ENCODE assay signal across 8 cellular contexts in the genomic region with DNA sequence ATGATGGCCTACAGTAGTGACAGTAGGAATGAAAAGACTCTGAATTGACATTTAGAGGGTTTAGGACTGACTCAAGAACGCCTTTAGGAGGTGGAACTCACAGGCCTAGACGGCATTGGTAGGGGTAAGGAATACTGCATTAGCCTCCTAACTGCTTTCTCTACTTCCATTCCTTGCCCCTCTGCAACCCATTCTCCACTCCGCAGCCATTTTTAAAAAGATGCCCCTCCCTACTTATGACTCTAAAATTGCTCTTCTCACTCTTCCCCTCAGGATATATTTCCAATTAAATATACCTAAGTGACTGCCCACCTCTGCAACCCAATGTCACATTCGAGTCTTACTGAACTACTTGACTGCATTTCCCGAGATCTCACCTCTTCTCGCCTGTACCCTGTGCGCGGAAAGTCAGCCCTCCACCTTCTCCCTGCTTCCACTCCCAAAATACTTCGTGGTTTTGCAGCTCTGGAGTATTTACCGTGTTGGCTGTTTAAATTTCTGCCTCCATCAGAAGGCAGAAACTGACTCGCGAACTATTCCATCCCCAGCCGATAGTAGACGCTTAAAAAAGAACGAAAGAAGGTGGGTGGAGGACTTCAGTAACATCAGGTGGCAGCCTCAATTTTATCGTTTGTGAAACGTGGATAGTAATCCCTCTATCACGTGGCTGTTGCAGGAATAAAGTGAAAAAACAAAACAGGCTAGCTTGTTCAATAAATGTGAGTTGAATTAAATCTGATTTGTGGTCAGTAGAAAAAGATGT. TPM values are rescaled to one million over a fixed set of nuclear protein-coding genes. Genes with fewer than 3 reads are reported as not detected.
DNase-seq lines count a peak whose midpoint lies in the region; ATAC-seq and TF ChIP-seq lines count a peak whose summit lies in the region.

No MANE protein-coding gene starts in this region.

- H3K9me3 ChIP-seq in ES-I3 (ENCODE audit: control insufficient read depth, insufficient read depth, low read length) = no peaks in the 10 kb centered on the region

- peak overlapping the region; percentile 87 for H3K4me3 ChIP-seq in fibroblast of the aortic adventitia (ENCODE audit: low read depth, low read length)

- no peaks in the 10 kb centered on the region for H3K9me3 Mint-ChIP-seq in activated CD8-positive, alpha-beta T cell treated with anti-CD3 and anti-CD28 coated beads, Interleukin-2, amount 10 ng/mL, durations not matched to agents 7 days and 5 days (ENCODE audit: insufficient read depth)
- no peaks in the 10 kb centered on the region for H3K9me3 Mint-ChIP-seq in osteocyte (ENCODE audit: unreplicated experiment)

- ATAC-seq in activated CD8-positive, alpha-beta T cell treated with anti-CD3 and anti-CD28 coated beads, Interleukin-2, amount 10 ng/mL, durations not matched to agents 7 days and 5 days = no peak
- no peak for ATAC-seq in GM18520 (IDR thresholded peaks at IDR 0.05; ENCODE audit: unreplicated experiment)
- no peak for ATAC-seq in HG03342 (IDR thresholded peaks at IDR 0.05; ENCODE audit: unreplicated experiment)

- POLR2A ChIA-PET in activated CD8-positive, alpha-beta T cell treated with anti-CD3 and anti-CD28 coated beads, Interleukin-2, amount 10 ng/mL, durations not matched to agents 7 days and 5 days (lab: Charles Lee) = interaction anchor here (1.1 to 3.8 kb wide), 5 partner anchors 11 to 23 kb away, joined by 3 to 41 read pairs (median 16); a partner anchor contains a TSS

- H3K4me3 Mint-ChIP-seq in activated CD8-positive, alpha-beta T cell treated with anti-CD3 and anti-CD28 coated beads, Interleukin-2, amount 10 ng/mL, durations not matched to agents 7 days and 5 days = peak overlapping the region; percentile 97
- H3K4me3 Mint-ChIP-seq in osteocyte (ENCODE audit: unreplicated experiment) = peak overlapping the region; percentile 92

- peak; percentile 23 for TF ChIP-seq CTCF in fibroblast of the aortic adventitia (IDR thresholded peaks at IDR 0.05; ENCODE audit: insufficient read depth, low read length)
- no peak for TF ChIP-seq CTCF in osteocyte (IDR thresholded peaks at IDR 0.05)

- no peaks in the 10 kb centered on the region for H3K27me3 Mint-ChIP-seq in activated CD8-positive, alpha-beta T cell treated with anti-CD3 and anti-CD28 coated beads, Interleukin-2, amount 10 ng/mL, durations not matched to agents 7 days and 5 days (ENCODE audit: low read depth)
- H3K27me3 Mint-ChIP-seq in osteocyte (ENCODE audit: unreplicated experiment) = no peaks in the 10 kb centered on the region

- peak overlapping the region; percentile 99 for H3K27ac Mint-ChIP-seq in activated CD8-positive, alpha-beta T cell treated with anti-CD3 and anti-CD28 coated beads, Interleukin-2, amount 10 ng/mL, durations not matched to agents 7 days and 5 days
- peak overlapping the region; percentile 98 for H3K27ac Mint-ChIP-seq in osteocyte (ENCODE audit: unreplicated experiment)

- H3K4me1 ChIP-seq in ES-I3 (ENCODE audit: insufficient read depth, low read length) = peaks cover 12% of the 10 kb centered on the region

- H3K36me3 Mint-ChIP-seq in activated CD8-positive, alpha-beta T cell treated with anti-CD3 and anti-CD28 coated beads, Interleukin-2, amount 10 ng/mL, durations not matched to agents 7 days and 5 days (ENCODE audit: low read depth) = peaks cover 36% of the 10 kb centered on the region
- H3K36me3 Mint-ChIP-seq in osteocyte (ENCODE audit: unreplicated experiment) = peaks cover 11% of the 10 kb centered on the region

- peak overlapping the region; percentile 99 for H3K9ac ChIP-seq in ES-I3 (ENCODE audit: low read depth, low read length)

- CTCF ChIA-PET in activated CD8-positive, alpha-beta T cell treated with anti-CD3 and anti-CD28 coated beads, Interleukin-2, amount 10 ng/mL, durations not matched to agents 7 days and 5 days (lab: Charles Lee) = interaction anchor here (1.1 to 4.0 kb wide), 3 partner anchors 20 to 83 kb away, joined by 4 to 17 read pairs (median 7); a partner anchor contains a TSS

- DNase-seq in LHCN-M2 (ENCODE audit: low read depth) (peak; percentile 36), fibroblast of the aortic adventitia (ENCODE audit: low read depth) (peak; percentile 33), osteocyte (ENCODE audit: extremely low spot score, unreplicated experiment) (no peak), cortex of kidney (lab: John Stamatoyannopoulos, UW) (no peak)
- peak; percentile 31 for DNase-seq in activated CD8-positive, alpha-beta T cell treated with anti-CD3 and anti-CD28 coated beads, Interleukin-2, amount 10 ng/mL, durations not matched to agents 7 days and 5 days

- H3K4me1 Mint-ChIP-seq in activated CD8-positive, alpha-beta T cell treated with anti-CD3 and anti-CD28 coated beads, Interleukin-2, amount 10 ng/mL, durations not matched to agents 7 days and 5 days (ENCODE audit: low read depth) = peaks cover 40% of the 10 kb centered on the region
- peaks cover 39% of the 10 kb centered on the region for H3K4me1 Mint-ChIP-seq in osteocyte (ENCODE audit: unreplicated experiment)

- H3K36me3 ChIP-seq in ES-I3 (ENCODE audit: insufficient read depth, low read length) = no peaks in the 10 kb centered on the region

RNA-seq across cellular contexts. Expression of a gene that starts 1.1 kb away (rescaled TPM):
- total RNA-seq in LHCN-M2 (2014; rRNA removed) (1,026 and 1,116 TPM in 2 replicates), fibroblast of the aortic adventitia (ENCODE audit: low replicate concordance) (449 and 792 TPM in 2 replicates), osteocyte (529 and 538 TPM in 2 replicates)
- polyA plus RNA-seq in LHCN-M2 (2012) = 1,217 TPM
- 100 to 1,000 TPM; 733 to 791 TPM for total RNA-seq in activated CD8-positive, alpha-beta T cell treated with anti-CD3 and anti-CD28 coated beads, Interleukin-2, amount 10 ng/mL, durations not matched to agents 7 days and 5 days

RNA-seq across cellular contexts. Expression of a gene that starts 22.9 kb away (rescaled TPM):
- 47.6 and 57.6 TPM in 2 replicates for total RNA-seq in LHCN-M2 (2014; rRNA removed)
- 42.8 TPM for polyA plus RNA-seq in LHCN-M2 (2012)
- total RNA-seq in activated CD8-positive, alpha-beta T cell treated with anti-CD3 and anti-CD28 coated beads, Interleukin-2, amount 10 ng/mL, durations not matched to agents 7 days and 5 days = 100 to 1,000 TPM; 112 to 121 TPM
- total RNA-seq in fibroblast of the aortic adventitia (ENCODE audit: low replicate concordance) = 26.0 and 29.2 TPM in 2 replicates
- total RNA-seq in osteocyte = 26.7 and 30.2 TPM in 2 replicates

RNA-seq across cellular contexts. Expression of a gene that starts 58.9 kb away (rescaled TPM):
- total RNA-seq in LHCN-M2 (2014; rRNA removed) (not detected in 2 replicates), fibroblast of the aortic adventitia (ENCODE audit: low replicate concordance) (not detected in 2 replicates), osteocyte (not detected in 2 replicates)
- polyA plus RNA-seq in LHCN-M2 (2012) = not detected
- total RNA-seq in activated CD8-positive, alpha-beta T cell treated with anti-CD3 and anti-CD28 coated beads, Interleukin-2, amount 10 ng/mL, durations not matched to agents 7 days and 5 days = not detected

Comparison
In these comparisons a context has a peak if more than half of its experiments do, and no peak if none do; other contexts are left out.
1. DNase-seq: peak in LHCN-M2 (single experiment), activated CD8-positive, alpha-beta T cell treated with anti-CD3 and anti-CD28 coated beads, Interleukin-2, amount 10 ng/mL, durations not matched to agents 7 days and 5 days (single experiment) and fibroblast of the aortic adventitia (single experiment); none in osteocyte (single experiment) and cortex of kidney (single experiment).